17 cellular contexts compared by ENCODE assay signal in genomic region chr11:84564867-84565184, GRCh38.
"Had no signal": no experiment of that assay in that cellular context is flagged by ENCODE, and none has a peak within 500 bp of the region (broad histone marks: within the 10 kb centered on the region; RNA-seq: fewer than 3 reads in every experiment).

No MANE protein-coding gene starts in this region.

- DNase-seq: activated B cell treated with CpG ODN at 0.5 μM for 24 hours; activated naive CD4-positive, alpha-beta T cell treated with Interleukin-2 at 50 U/mL for 16 hours; activated T-cell treated with anti-CD3 and anti-CD28 coated beads, Interleukin-2, amount 50 U/mL, for 1 hour; heart right ventricle; left ventricle myocardium inferior; stimulated activated naive CD4-positive, alpha-beta T cell treated with Interleukin-2 at 50 U/mL for 16 hours had no signal

- H3K4me3 Mint-ChIP-seq: activated B cell treated with CpG ODN at 0.5 μM for 24 hours; activated CD4-positive, alpha-beta memory T cell treated with anti-CD3 and anti-CD28 coated beads for 36 hours; activated T-helper 17 cell treated with anti-CD3 and anti-CD28 coated beads, Interleukin-2, amount 50 U/mL, for 72 hours; naive B cell had no signal

- H3K27me3 ChIP-seq: body of pancreas, colonic mucosa, gastroesophageal sphincter, heart right ventricle, ovary, thyroid gland had no signal

- H3K9me3 ChIP-seq: body of pancreas, colonic mucosa, mucosa of descending colon, ovary, psoas muscle, thyroid gland had no signal

- H3K9me3 Mint-ChIP-seq: activated T-helper 17 cell treated with anti-CD3 and anti-CD28 coated beads, Interleukin-2, amount 50 U/mL, for 72 hours had no signal

- H3K36me3 Mint-ChIP-seq: activated CD4-positive, alpha-beta memory T cell treated with anti-CD3 and anti-CD28 coated beads for 36 hours; naive B cell had no signal

- H3K27ac ChIP-seq: body of pancreas, colonic mucosa, heart right ventricle, left ventricle myocardium inferior, ovary, psoas muscle, thyroid gland had no signal

- H3K4me1 Mint-ChIP-seq: activated B cell treated with CpG ODN at 0.5 μM for 24 hours; activated T-helper 17 cell treated with anti-CD3 and anti-CD28 coated beads, Interleukin-2, amount 50 U/mL, for 72 hours; naive B cell had no signal

- ATAC-seq: activated T-helper 17 cell treated with anti-CD3 and anti-CD28 coated beads, Interleukin-2, amount 50 U/mL, for 72 hours; esophagus mucosa; heart right ventricle had no signal

- H3K4me1 ChIP-seq: colonic mucosa, heart right ventricle, left ventricle myocardium inferior, psoas muscle, thyroid gland had no signal

- H3K4me3 ChIP-seq: body of pancreas, colonic mucosa, gastroesophageal sphincter, heart right ventricle, left ventricle myocardium inferior, mucosa of descending colon, ovary, psoas muscle, thyroid gland had no signal

- H3K27me3 Mint-ChIP-seq: activated CD4-positive, alpha-beta memory T cell treated with anti-CD3 and anti-CD28 coated beads for 36 hours; activated T-helper 17 cell treated with anti-CD3 and anti-CD28 coated beads, Interleukin-2, amount 50 U/mL, for 72 hours had no signal

- H3K36me3 ChIP-seq: colonic mucosa, gastroesophageal sphincter, heart right ventricle, left ventricle myocardium inferior, ovary, thyroid gland had no signal

- H3K27ac Mint-ChIP-seq: activated B cell treated with CpG ODN at 0.5 μM for 24 hours; activated CD4-positive, alpha-beta memory T cell treated with anti-CD3 and anti-CD28 coated beads for 36 hours; activated T-helper 17 cell treated with anti-CD3 and anti-CD28 coated beads, Interleukin-2, amount 50 U/mL, for 72 hours; naive B cell had no signal
